ENCODE assay signal across 2 cellular contexts in genomic region chr21:34668803-34669148, GRCh38.
TF ChIP-seq lines count a peak whose summit lies in the region.

Gene CLIC6, plus strand, starts transcription at chr21:34668994. Its CDS starts 395 bp downstream, at chr21:34669389.

TF ChIP-seq in SK-N-SH, 30 proteins besides CTCF, POLR2A, EP300 and RAD21 (continued from another document):
- TF ChIP-seq NRF1 (IDR thresholded peaks at IDR 0.05; ENCODE audit: low read depth, low read length) (no peak), SIN3A (IDR thresholded peaks at IDR 0.05; ENCODE audit: borderline replicate concordance, low read depth, low read length) (no peak), TCF12 (IDR thresholded peaks at IDR 0.05) (no peak), SMC3 (IDR thresholded peaks at IDR 0.05; ENCODE audit: low read depth, low read length) (no peak)

TF ChIP-seq in SK-N-SH treated with all-trans-retinoic acid at 6 μM for 48 hours, 23 proteins besides CTCF, POLR2A, EP300 and RAD21 (continued from another document):
- TF ChIP-seq CREB5 (CRISPR knock-in tag; IDR thresholded peaks at IDR 0.05; ENCODE audit: low read depth) (no peak), RARB (CRISPR knock-in tag; IDR thresholded peaks at IDR 0.05) (no peak), TOX (CRISPR knock-in tag; IDR thresholded peaks at IDR 0.05; ENCODE audit: borderline replicate concordance) (no peak), ZFP3 (CRISPR knock-in tag; IDR thresholded peaks at IDR 0.05) (no peak), ZNF8 (CRISPR knock-in tag; IDR thresholded peaks at IDR 0.05) (no peak)
- TF ChIP-seq, protein P1, sequence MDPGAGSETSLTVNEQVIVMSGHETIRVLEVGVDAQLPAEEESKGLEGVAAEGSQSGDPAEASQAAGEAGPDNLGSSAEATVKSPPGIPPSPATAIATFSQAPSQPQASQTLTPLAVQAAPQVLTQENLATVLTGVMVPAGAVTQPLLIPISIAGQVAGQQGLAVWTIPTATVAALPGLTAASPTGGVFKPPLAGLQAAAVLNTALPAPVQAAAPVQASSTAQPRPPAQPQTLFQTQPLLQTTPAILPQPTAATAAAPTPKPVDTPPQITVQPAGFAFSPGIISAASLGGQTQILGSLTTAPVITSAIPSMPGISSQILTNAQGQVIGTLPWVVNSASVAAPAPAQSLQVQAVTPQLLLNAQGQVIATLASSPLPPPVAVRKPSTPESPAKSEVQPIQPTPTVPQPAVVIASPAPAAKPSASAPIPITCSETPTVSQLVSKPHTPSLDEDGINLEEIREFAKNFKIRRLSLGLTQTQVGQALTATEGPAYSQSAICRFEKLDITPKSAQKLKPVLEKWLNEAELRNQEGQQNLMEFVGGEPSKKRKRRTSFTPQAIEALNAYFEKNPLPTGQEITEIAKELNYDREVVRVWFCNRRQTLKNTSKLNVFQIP (CRISPR knock-in tag; IDR thresholded peaks at IDR 0.05; ENCODE audit: borderline replicate concordance, low read depth): no peak
TF ChIP-seq in SK-N-SH treated with all-trans-retinoic acid at 6 μM for 48 hours: peak in this region for 0.
